35 cellular contexts compared by ENCODE assay signal in genomic region chr2:205337307-205337706, GRCh38.
"Had no signal": no experiment of that assay in that cellular context is flagged by ENCODE, and none has a peak within 500 bp of the region (broad histone marks: within the 10 kb centered on the region; RNA-seq: fewer than 3 reads in every experiment).

No MANE protein-coding gene starts in this region.

- FAIRE-seq: astrocyte, TTC549 had no signal

- ATAC-seq: activated CD8-positive, alpha-beta T cell treated with anti-CD3 and anti-CD28 coated beads for 36 hours; activated naive CD4-positive, alpha-beta T cell treated with anti-CD3 and anti-CD28 coated beads, Interleukin-2, amount 50 U/mL, for 72 hours; activated T-cell treated with anti-CD3 and anti-CD28 coated beads, Interleukin-2, amount 50 U/mL, for 4 hours; activated T-cell treated with anti-CD3 and anti-CD28 coated beads, Interleukin-2, amount 50 U/mL, for 72 hours; activated T-helper 17 cell treated with anti-CD3 and anti-CD28 coated beads, Interleukin-2, amount 50 U/mL, for 72 hours; body of pancreas had no signal

- H3K27ac ChIP-seq: adrenal gland, body of pancreas, brain microvascular endothelial cell, breast epithelium, VCaP had no signal

- H3K4me3 ChIP-seq: adrenal gland, body of pancreas, breast epithelium had no signal

- H3K27me3 ChIP-seq: adrenal gland, body of pancreas, brain microvascular endothelial cell, breast epithelium had no signal

- DNase-seq: activated B cell treated with CpG ODN at 0.5 μM for 24 hours; activated CD4-positive, alpha-beta memory T cell treated with anti-CD3 and anti-CD28 coated beads for 36 hours; activated CD4-positive, alpha-beta T cell treated with anti-CD3 and anti-CD28 coated beads for 4 hours; activated CD4-positive, alpha-beta T cell treated with anti-CD3 and anti-CD28 coated beads, Interleukin-2, amount 10 ng/mL, durations not matched to agents 24 days and 14 days; activated CD4-positive, alpha-beta T cell treated with anti-CD3 and anti-CD28 coated beads, Interleukin-2, amount 50 U/mL, for 1 hour; activated CD4-positive, alpha-beta T cell treated with anti-CD3 and anti-CD28 coated beads, Interleukin-2, amount 50 U/mL, for 4 hours; activated CD4-positive, CD25-positive, alpha-beta regulatory T cell treated with anti-CD3 and anti-CD28 coated beads, Interleukin-2, amount 50 U/mL, for 72 hours; activated CD8-positive, alpha-beta memory T cell treated with anti-CD3 and anti-CD28 coated beads, Interleukin-2, amount 50 U/mL, for 4 hours; activated CD8-positive, alpha-beta T cell treated with anti-CD3 and anti-CD28 coated beads for 36 hours; activated effector memory CD4-positive, alpha-beta T cell treated with anti-CD3 and anti-CD28 coated beads, Interleukin-2, amount 50 U/mL, for 16 hours; activated gamma-delta T cell treated with Interleukin-2 at 50 U/mL for 16 hours; activated naive CD4-positive, alpha-beta T cell; activated naive CD4-positive, alpha-beta T cell treated with anti-CD3 and anti-CD28 coated beads for 36 hours; activated naive CD4-positive, alpha-beta T cell treated with anti-CD3 and anti-CD28 coated beads, Interleukin-2, amount 50 U/mL, for 16 hours; activated naive CD8-positive, alpha-beta T cell treated with anti-CD3 and anti-CD28 coated beads for 36 hours; activated T-cell treated with anti-CD3 and anti-CD28 coated beads for 4 hours; activated T-cell treated with anti-CD3 and anti-CD28 coated beads, Interleukin-2, amount 50 U/mL, for 1 hour; activated T-cell treated with anti-CD3 and anti-CD28 coated beads, Interleukin-2, amount 50 U/mL, for 4 hours; activated T-cell treated with anti-CD3 and anti-CD28 coated beads, Interleukin-2, amount 50 U/mL, for 72 hours; adrenal gland; amniotic stem cell; aorta; body of pancreas; brain microvascular endothelial cell; central memory CD4-positive, alpha-beta T cell; SW 1271; T-helper 1 cell; T-helper 2 cell; T-helper 9 cell had no signal

- H3K36me3 ChIP-seq: adrenal gland, brain microvascular endothelial cell, breast epithelium had no signal

- H3K4me1 ChIP-seq: breast epithelium had no signal

- H3K9me3 ChIP-seq: adrenal gland, body of pancreas had no signal
